9 cellular contexts compared by ENCODE assay signal in genomic region chr17:80891096-80892018, GRCh38.
A peak's percentile ranks its signal among the peaks of the same experiment; 100 is the strongest.
DNase-seq lines count a peak whose midpoint lies in the region; ATAC-seq and TF ChIP-seq lines count a peak whose summit lies in the region.
"Had no signal": no experiment of that assay in that cellular context is flagged by ENCODE, and none has a peak within 500 bp of the region (broad histone marks: within the 10 kb centered on the region; RNA-seq: fewer than 3 reads in every experiment).

No MANE protein-coding gene starts in this region.

- no peak overlapping the region for H3K4me3 Mint-ChIP-seq in neural crest cell
- peak overlapping the region; percentile 73 to 74 for H3K4me3 Mint-ChIP-seq in stimulated activated naive CD8-positive, alpha-beta T cell treated with anti-CD3 and anti-CD28 coated beads, Interleukin-15, amount 100 ng/mL, for 72 hours

- H3K27me3 Mint-ChIP-seq in neural crest cell (ENCODE audit: low read depth) = no peaks in the 10 kb centered on the region
- no peaks in the 10 kb centered on the region for H3K27me3 Mint-ChIP-seq in stimulated activated naive CD8-positive, alpha-beta T cell treated with anti-CD3 and anti-CD28 coated beads, Interleukin-15, amount 100 ng/mL, for 72 hours

- peak overlapping the region; percentile 1; the same call in 1 of the 2 replicates for H3K4me3 ChIP-seq in AG09309 (ENCODE audit: control insufficient read depth, low read depth, low read length)
- H3K4me3 ChIP-seq: pancreas had no signal

- TF ChIP-seq CTCF in AG09309 (IDR thresholded peaks at IDR 0.05; ENCODE audit: control insufficient read depth, insufficient read depth, low read depth, low read length, missing control alignments) (peak; percentile 38), neural crest cell (conservative IDR thresholded peaks at IDR 0.05) (no peak)

- H3K27ac Mint-ChIP-seq in neural crest cell (ENCODE audit: unreplicated experiment) = peak overlapping the region; percentile 57
- peak overlapping the region; percentile 94 to 98 for H3K27ac Mint-ChIP-seq in stimulated activated naive CD8-positive, alpha-beta T cell treated with anti-CD3 and anti-CD28 coated beads, Interleukin-15, amount 100 ng/mL, for 72 hours

- ATAC-seq in GM21447 (IDR thresholded peaks at IDR 0.05; ENCODE audit: unreplicated experiment) (peak; percentile 44), GM19023 (IDR thresholded peaks at IDR 0.05; ENCODE audit: unreplicated experiment) (no peak)
- peak; percentile 86 for ATAC-seq in stimulated activated naive CD8-positive, alpha-beta T cell treated with anti-CD3 and anti-CD28 coated beads, Interleukin-15, amount 100 ng/mL, for 72 hours

- DNase-seq in AG09309 (ENCODE audit: low read depth) (peak; percentile 55), Kasumi-1 (lab: John Stamatoyannopoulos, UW) (peak; percentile 96), dermis blood vessel endothelial cell (peak; percentile 82), neural crest cell (ENCODE audit: low read depth, low spot score) (no peak)
- DNase-seq in activated CD4-positive, alpha-beta T cell treated with anti-CD3 and anti-CD28 coated beads for 4 hours = peak; percentile 77 to 85
- DNase-seq in stimulated activated naive CD8-positive, alpha-beta T cell treated with anti-CD3 and anti-CD28 coated beads, Interleukin-15, amount 100 ng/mL, for 72 hours = peak; percentile 81 to 89

- H3K9me3 Mint-ChIP-seq in neural crest cell = no peaks in the 10 kb centered on the region
- no peaks in the 10 kb centered on the region for H3K9me3 Mint-ChIP-seq in stimulated activated naive CD8-positive, alpha-beta T cell treated with anti-CD3 and anti-CD28 coated beads, Interleukin-15, amount 100 ng/mL, for 72 hours

- H3K4me1 Mint-ChIP-seq in neural crest cell = peaks cover 6% of the 10 kb centered on the region
- H3K4me1 Mint-ChIP-seq in stimulated activated naive CD8-positive, alpha-beta T cell treated with anti-CD3 and anti-CD28 coated beads, Interleukin-15, amount 100 ng/mL, for 72 hours = peaks cover 91% of the 10 kb centered on the region

- no peaks in the 10 kb centered on the region for H3K36me3 Mint-ChIP-seq in neural crest cell (ENCODE audit: low read depth)
